In genomic region chr4:94488667-94489066, GRCh38 we compare ENCODE assay signal across 1 cellular context.
TF ChIP-seq lines count a peak whose summit lies in the region.

No MANE protein-coding gene starts in this region.

TF ChIP-seq in HEK293, 187 proteins besides CTCF, POLR2A, EP300 and RAD21 (continued from another document):
- TF ChIP-seq PRDM6 (tag by site-specific recombination; IDR thresholded peaks at IDR 0.05) (peak; percentile 72), ZSCAN30 (tag by site-specific recombination; IDR thresholded peaks at IDR 0.05) (0 out of 2 replicates have a peak, but pooled peaks have one; percentile 21), ZNF837 (tag by site-specific recombination; IDR thresholded peaks at IDR 0.05) (no peak)
TF ChIP-seq in HEK293: peak in this region for 5.
